18 cellular contexts compared by ENCODE assay signal in the genomic region with DNA sequence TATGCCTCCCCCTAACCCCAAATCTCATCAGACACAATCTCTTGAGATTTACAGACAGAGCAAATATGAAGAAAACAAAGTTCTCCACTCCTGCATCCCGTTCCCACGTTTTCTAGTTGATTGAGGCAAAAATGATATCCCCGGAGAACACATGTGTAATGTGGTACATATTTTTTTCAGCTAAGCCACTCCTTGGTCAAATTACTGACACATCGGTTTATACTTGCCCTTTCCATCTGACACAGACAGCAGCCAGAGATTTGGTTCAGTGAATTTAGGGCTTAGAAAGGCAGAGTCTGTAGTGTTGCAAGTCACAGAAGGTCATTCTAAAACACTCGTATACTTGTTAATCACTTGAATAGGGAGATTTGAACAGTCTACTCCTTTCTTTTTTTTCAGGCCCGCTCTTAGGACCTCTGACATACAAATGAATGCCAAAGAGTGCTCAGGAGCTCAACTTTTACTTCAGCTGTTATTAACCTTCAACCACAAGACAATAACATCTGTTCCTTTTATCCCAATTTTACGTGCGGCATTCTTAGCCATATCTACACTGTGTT. TPM values are rescaled to one million over a fixed set of nuclear protein-coding genes. Genes with fewer than 3 reads are reported as not detected.
A peak's percentile ranks its signal among the peaks of the same experiment; 100 is the strongest.
DNase-seq lines count a peak whose midpoint lies in the region; ATAC-seq, FAIRE-seq and TF ChIP-seq lines count a peak whose summit lies in the region.
"Had no signal": no experiment of that assay in that cellular context is flagged by ENCODE, and none has a peak within 500 bp of the region (broad histone marks: within the 10 kb centered on the region; RNA-seq: fewer than 3 reads in every experiment).

No MANE protein-coding gene starts in this region.

- H2AFZ ChIP-seq in GM23338 = peak overlapping the region; percentile 11; the same call in 1 of the 2 replicates
- no peak overlapping the region for H2AFZ ChIP-seq in astrocyte (ENCODE audit: low read depth, low read length)

- H4K20me1 ChIP-seq in GM23338 (replicated peaks; ENCODE audit: insufficient read depth) (no peaks in the 10 kb centered on the region), astrocyte (ENCODE audit: insufficient read depth, low read length) (peaks cover 16% of the 10 kb centered on the region)

- H3K36me3 ChIP-seq in GM23338 (ENCODE audit: insufficient read depth) = no peaks in the 10 kb centered on the region
- no peaks in the 10 kb centered on the region for H3K36me3 ChIP-seq in astrocyte (ENCODE audit: insufficient read depth, low read length)
- H3K36me3 ChIP-seq in Peyer's patch = no peaks in the 10 kb centered on the region
- H3K36me3 ChIP-seq: gastroesophageal sphincter, lower lobe of right lung, ovary had no signal

- H3K4me1 Mint-ChIP-seq in T-helper 1 cell treated with Interleukin-12 subunit alpha and Interleukin-12 subunit beta and Interleukin-4 antibody, amounts not matched to agents 30 μg/mL and 1 μg/mL, for 36 hours (ENCODE audit: low read depth) = peaks cover 34% of the 10 kb centered on the region
- H3K4me1 Mint-ChIP-seq in GM23338 (peaks cover 16% of the 10 kb centered on the region), astrocyte (ENCODE audit: low read depth, unreplicated experiment) (peaks cover 16% of the 10 kb centered on the region), nephron (peaks cover 46% of the 10 kb centered on the region)

- peaks cover 13% of the 10 kb centered on the region for H3K36me3 Mint-ChIP-seq in T-helper 1 cell treated with Interleukin-12 subunit alpha and Interleukin-12 subunit beta and Interleukin-4 antibody, amounts not matched to agents 30 μg/mL and 1 μg/mL, for 36 hours (ENCODE audit: low read depth)
- H3K36me3 Mint-ChIP-seq in GM23338 (ENCODE audit: low read depth) = no peaks in the 10 kb centered on the region; the same call in 2 of the 3 replicates
- H3K36me3 Mint-ChIP-seq in astrocyte (ENCODE audit: low read depth, unreplicated experiment) = peaks cover 2% of the 10 kb centered on the region
- peaks cover 3% of the 10 kb centered on the region for H3K36me3 Mint-ChIP-seq in nephron (ENCODE audit: low read depth)

- H3K4me3 ChIP-seq in GM23338 (no peak overlapping the region), astrocyte (ENCODE audit: insufficient read depth, low read depth, low read length) (no peak overlapping the region), Peyer's patch (no peak overlapping the region)
- H3K4me3 ChIP-seq: gastroesophageal sphincter, lower lobe of right lung, MG63, ovary had no signal

- peaks cover 9% of the 10 kb centered on the region for H3K27me3 Mint-ChIP-seq in T-helper 1 cell treated with Interleukin-12 subunit alpha and Interleukin-12 subunit beta and Interleukin-4 antibody, amounts not matched to agents 30 μg/mL and 1 μg/mL, for 36 hours (ENCODE audit: low read depth)
- H3K27me3 Mint-ChIP-seq in GM23338 (ENCODE audit: insufficient read depth, low read depth, poor library complexity) (peaks cover 10% of the 10 kb centered on the region), astrocyte (ENCODE audit: low read depth, unreplicated experiment) (no peaks in the 10 kb centered on the region), nephron (ENCODE audit: low read depth) (no peaks in the 10 kb centered on the region)

- H3K9me2 ChIP-seq in GM23338 (ENCODE audit: insufficient read depth) = no peaks in the 10 kb centered on the region

- no peak overlapping the region for H3K9ac ChIP-seq in astrocyte (ENCODE audit: low read length)

- peaks cover 28% of the 10 kb centered on the region for H3K79me2 ChIP-seq in GM23338 (replicated peaks; ENCODE audit: insufficient read depth)
- peaks cover 30% of the 10 kb centered on the region for H3K79me2 ChIP-seq in astrocyte (ENCODE audit: insufficient read depth, low read length)

- peaks cover 11% of the 10 kb centered on the region; the same call in 1 of the 2 replicates for H3K4me1 ChIP-seq in GM23338 (ENCODE audit: insufficient read depth)
- H3K4me1 ChIP-seq in astrocyte (ENCODE audit: insufficient read depth, low read length) = peaks cover 14% of the 10 kb centered on the region
- H3K4me1 ChIP-seq in Peyer's patch = peaks cover 0 to 13% (median 5%) of the 10 kb centered on the region in 4 donors

- ATAC-seq in GM23338 = no peak
- ATAC-seq in GM18519 (IDR thresholded peaks at IDR 0.05; ENCODE audit: low FRiP score, unreplicated experiment) = no peak
- ATAC-seq: gastroesophageal sphincter, lower lobe of right lung had no signal

- H3F3A ChIP-seq in GM23338 (replicated peaks; ENCODE audit: low read depth) = 0 out of 2 replicates have a peak, but pooled peaks cover 8% of the 10 kb centered on the region

- H3K9me3 ChIP-seq in astrocyte (ENCODE audit: insufficient read depth, low read depth, low read length) = no peaks in the 10 kb centered on the region
- no peaks in the 10 kb centered on the region for H3K9me3 ChIP-seq in Peyer's patch
- H3K9me3 ChIP-seq: gastroesophageal sphincter, lower lobe of right lung, MG63, ovary had no signal

- no peaks in the 10 kb centered on the region for H3K9me3 Mint-ChIP-seq in T-helper 1 cell treated with Interleukin-12 subunit alpha and Interleukin-12 subunit beta and Interleukin-4 antibody, amounts not matched to agents 30 μg/mL and 1 μg/mL, for 36 hours
- H3K9me3 Mint-ChIP-seq in GM23338 (no peaks in the 10 kb centered on the region), astrocyte (ENCODE audit: unreplicated experiment) (no peaks in the 10 kb centered on the region), nephron (no peaks in the 10 kb centered on the region)
- H3K9me3 Mint-ChIP-seq: CD14-positive monocyte had no signal

- no peak for TF ChIP-seq POLR2A in Peyer's patch (IDR thresholded peaks at IDR 0.05)

- TF ChIP-seq CTCF in GM23338 (conservative IDR thresholded peaks at IDR 0.05; ENCODE audit: low read depth in 2 of 2) = no peak
- no peak for TF ChIP-seq CTCF in astrocyte (IDR thresholded peaks at IDR 0.05; ENCODE audit: insufficient read depth, low read depth, low read length)
- TF ChIP-seq CTCF in nephron (IDR thresholded peaks at IDR 0.05; ENCODE audit: unreplicated experiment in 3 of 3) = no peak
- TF ChIP-seq CTCF in Peyer's patch (IDR thresholded peaks at IDR 0.05) = no peak

- H3K27ac ChIP-seq in GM23338 (ENCODE audit: low read depth) = no peak overlapping the region
- H3K27ac ChIP-seq in astrocyte (ENCODE audit: low read depth, low read length) = no peak overlapping the region
- H3K27ac ChIP-seq in Peyer's patch = no peak overlapping the region
- H3K27ac ChIP-seq: ovary had no signal

- H3K27me3 ChIP-seq in GM23338 (ENCODE audit: insufficient read depth) (no peaks in the 10 kb centered on the region), astrocyte (ENCODE audit: insufficient read depth, low read length) (no peaks in the 10 kb centered on the region), Peyer's patch (no peaks in the 10 kb centered on the region)
- H3K27me3 ChIP-seq: gastroesophageal sphincter, MG63, ovary had no signal

- H3K4me3 Mint-ChIP-seq in T-helper 1 cell treated with Interleukin-12 subunit alpha and Interleukin-12 subunit beta and Interleukin-4 antibody, amounts not matched to agents 30 μg/mL and 1 μg/mL, for 36 hours = peak overlapping the region; percentile 5
- H3K4me3 Mint-ChIP-seq in GM23338 (peak overlapping the region; percentile 13; the same call in 2 of the 3 replicates), astrocyte (ENCODE audit: unreplicated experiment) (no peak overlapping the region), nephron (peak overlapping the region; percentile 41 to 98 (median 53))

- DNase-seq in T-helper 1 cell (no peak), GM23338 (ENCODE audit: low spot score) (no peak), astrocyte (ENCODE audit: low read depth) (no peak), Peyer's patch (no peak), NCI-H1048 (lab: John Stamatoyannopoulos, UW) (no peak)
- DNase-seq: lower lobe of right lung; MG63; NCI-H2081; NCI-H69; ovary; stimulated activated CD4-positive, alpha-beta T cell treated with anti-CD3 and anti-CD28 coated beads, Interleukin-4, amount 100 ng/mL, for 24 hours had no signal

- H3K4me2 ChIP-seq in GM23338 (no peak overlapping the region), astrocyte (ENCODE audit: low read length) (no peak overlapping the region)

- peak overlapping the region; percentile 49 for H3K27ac Mint-ChIP-seq in T-helper 1 cell treated with Interleukin-12 subunit alpha and Interleukin-12 subunit beta and Interleukin-4 antibody, amounts not matched to agents 30 μg/mL and 1 μg/mL, for 36 hours
- no peak overlapping the region for H3K27ac Mint-ChIP-seq in GM23338
- peak overlapping the region; percentile 9 for H3K27ac Mint-ChIP-seq in astrocyte (ENCODE audit: unreplicated experiment)
- peak overlapping the region; percentile 99 to 100 (median 100) for H3K27ac Mint-ChIP-seq in nephron

- no peak for FAIRE-seq in astrocyte (lab: Jason Lieb, UNC)
- FAIRE-seq: H1, RCC 7860 had no signal

TF ChIP-seq in GM23338, 12 proteins besides CTCF, POLR2A, EP300 and RAD21:
- TF ChIP-seq CREB1 (CRISPR knock-in tag; IDR thresholded peaks at IDR 0.05; ENCODE audit: low read depth) = no peak
TF ChIP-seq in GM23338: peak in this region for 0.

RNA-seq across cellular contexts. Expression of a gene that starts 1.8 kb away (rescaled TPM):
- 37.2 and 38.9 TPM in 2 replicates for total RNA-seq in GM23338 (2014; rRNA removed; shearing (Covaris generic))
- 33.0 and 37.2 TPM in 2 replicates for polyA plus RNA-seq in GM23338 (2016; fragmentation: Nextera tagmentation; extraction: Ambion mirVana)
- total RNA-seq in astrocyte (34.2 and 37.1 TPM in 2 replicates), Peyer's patch (10 to 100 TPM in 3 of 4 donors, 1 to 10 TPM in 1; 8.2 to 25.6 (median 16.0) TPM)

RNA-seq across cellular contexts. Expression of a gene that starts 56.7 kb away (rescaled TPM):
- 194 and 209 TPM in 2 replicates for total RNA-seq in GM23338 (2014; rRNA removed; shearing (Covaris generic))
- 130 and 138 TPM in 2 replicates for polyA plus RNA-seq in GM23338 (2016; fragmentation: Nextera tagmentation; extraction: Ambion mirVana)
- total RNA-seq in astrocyte (116 and 125 TPM in 2 replicates), Peyer's patch (10 to 100 TPM; 17.8 to 50.3 (median 20.6) TPM)
